Comparison of ENCODE assay signal across 7 cellular contexts in the genomic region with DNA sequence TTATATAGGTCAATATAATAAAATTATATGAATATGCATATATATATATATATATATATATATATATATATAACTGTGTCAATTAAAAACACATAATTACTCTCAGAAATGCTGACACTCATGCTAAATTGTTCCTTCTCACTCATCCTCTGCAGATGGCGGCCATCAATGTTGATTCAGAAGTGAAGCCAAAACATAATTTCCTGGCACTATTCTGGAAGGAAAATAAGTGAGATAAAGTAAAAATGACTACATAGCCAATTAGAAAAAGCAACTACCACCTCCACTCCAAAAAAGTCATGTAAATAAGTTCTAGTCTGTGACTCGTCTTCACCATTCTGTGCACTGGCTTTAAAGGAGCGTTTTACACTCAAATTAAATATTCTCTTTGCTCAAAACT.
"Had no signal": no experiment of that assay in that cellular context is flagged by ENCODE, and none has a peak within 500 bp of the region (broad histone marks: within the 10 kb centered on the region; RNA-seq: fewer than 3 reads in every experiment).

No MANE protein-coding gene starts in this region.

- DNase-seq: GDM1, GF-D8 had no signal

- FAIRE-seq: G401.6, GM12891, GM12892, GM18507, GM19239 had no signal
